7 cellular contexts compared by ENCODE assay signal in genomic region chr1:100719490-100719889, GRCh38. TPM values are rescaled to one million over a fixed set of nuclear protein-coding genes. Genes with fewer than 3 reads are reported as not detected.
DNase-seq lines count a peak whose midpoint lies in the region; ATAC-seq and TF ChIP-seq lines count a peak whose summit lies in the region.

TSS of gene VCAM1 (plus strand) at chr1:100719742. CDS start at chr1:100719861, 119 bp downstream.

- H3K27me3 ChIP-seq in GM23338 (ENCODE audit: insufficient read depth) = no peaks in the 10 kb centered on the region
- no peaks in the 10 kb centered on the region for H3K27me3 ChIP-seq in body of pancreas
- no peaks in the 10 kb centered on the region for H3K27me3 ChIP-seq in thyroid gland

- intact Hi-C loops in body of pancreas (cut with DNase I) = no loop called here
- intact Hi-C loops in thyroid gland (cut with DNase I) = no loop called here

- TF ChIP-seq POLR2A in body of pancreas (IDR thresholded peaks at IDR 0.05) = peak in 2 of 3 donors; percentile 45 to 54
- TF ChIP-seq POLR2A in thyroid gland (IDR thresholded peaks at IDR 0.05) = no peak

- H3K36me3 Mint-ChIP-seq in GM23338 (ENCODE audit: low read depth) = no peaks in the 10 kb centered on the region

- TF ChIP-seq CTCF in GM23338 (conservative IDR thresholded peaks at IDR 0.05; ENCODE audit: low read depth in 2 of 2) (no peak), body of pancreas (IDR thresholded peaks at IDR 0.05) (no peak), thyroid gland (IDR thresholded peaks at IDR 0.05) (no peak)

- DNase-seq in GM23338 (ENCODE audit: low spot score) = peak; percentile 58
- peak in 1 of 4 donors; percentile 27 for DNase-seq in body of pancreas
- peak; percentile 14 to 66 for DNase-seq in lung microvascular endothelial cell (ENCODE audit: low read depth in 2 of 2)
- DNase-seq in thyroid gland = no peak
- DNase-seq in KBM-7 = no peak
- no peak for DNase-seq in 8988T

- no peaks in the 10 kb centered on the region for H3F3A ChIP-seq in GM23338 (replicated peaks; ENCODE audit: low read depth)

- H3K4me3 ChIP-seq in GM23338 (no peak within 1 kb of the TSS), body of pancreas (no peak within 1 kb of the TSS), urinary bladder (ENCODE audit: low read depth, low read length) (peak within 1 kb of the TSS; percentile 45), thyroid gland (replicated peaks in 1 of 3) (no peak within 1 kb of the TSS)

- H3K9me3 ChIP-seq in body of pancreas (no peaks in the 10 kb centered on the region), thyroid gland (no peaks in the 10 kb centered on the region)

- in situ Hi-C loops in KBM-7 (cut with MboI; ENCODE audit: low pct_unique_long_range_greater_than_20kb, low sequenced_read_pairs) = no loop called here

- H3K27me3 Mint-ChIP-seq in GM23338 (ENCODE audit: insufficient read depth, low read depth, poor library complexity) = no peaks in the 10 kb centered on the region

- no peaks in the 10 kb centered on the region for H3K79me2 ChIP-seq in GM23338 (replicated peaks; ENCODE audit: insufficient read depth)

- WGBS in body of pancreas, 2 donors = 11% methylated on average over 7 of the region's 7 CpGs
- WGBS in urinary bladder = 11% methylated on average over 7 of the region's 7 CpGs
- 19 to 20% methylated on average over 7 of the region's 7 CpGs for WGBS in thyroid gland, 2 donors

- peaks cover 8% of the 10 kb centered on the region; the same call in 2 of the 3 replicates for H3K4me1 Mint-ChIP-seq in GM23338

- no peaks in the 10 kb centered on the region for H3K9me2 ChIP-seq in GM23338 (ENCODE audit: insufficient read depth)

- peak within 1 kb of the TSS; percentile 83 for H2AFZ ChIP-seq in GM23338

- H3K36me3 ChIP-seq in GM23338 (ENCODE audit: insufficient read depth) (no peaks in the 10 kb centered on the region), body of pancreas (replicated peaks in 1 of 2; ENCODE audit: insufficient read depth in 1 of 2, low read depth in 2 of 2) (no peaks in the 10 kb centered on the region), urinary bladder (ENCODE audit: insufficient read depth) (peaks cover 2% of the 10 kb centered on the region), thyroid gland (no peaks in the 10 kb centered on the region)

- no peak within 1 kb of the TSS for H3K4me2 ChIP-seq in GM23338

- 0 out of 2 replicates have a peak within 1 kb of the TSS, but pooled peaks have one; percentile 37 for H3K27ac Mint-ChIP-seq in GM23338

- H3K9me3 Mint-ChIP-seq in GM23338 = no peaks in the 10 kb centered on the region

- ATAC-seq in GM23338 (peak; percentile 96), body of pancreas (no peak)

- no peaks in the 10 kb centered on the region for H4K20me1 ChIP-seq in GM23338 (replicated peaks; ENCODE audit: insufficient read depth)

- H3K4me1 ChIP-seq in GM23338 (ENCODE audit: insufficient read depth) = no peaks in the 10 kb centered on the region
- no peaks in the 10 kb centered on the region for H3K4me1 ChIP-seq in body of pancreas
- H3K4me1 ChIP-seq in urinary bladder (ENCODE audit: insufficient read depth) = no peaks in the 10 kb centered on the region
- no peaks in the 10 kb centered on the region for H3K4me1 ChIP-seq in thyroid gland

- H3K4me3 Mint-ChIP-seq in GM23338 = no peak within 1 kb of the TSS

- H3K27ac ChIP-seq in GM23338 (ENCODE audit: low read depth) = no peak within 1 kb of the TSS
- H3K27ac ChIP-seq in body of pancreas = peak within 1 kb of the TSS in 3 of 4 donors; percentile 48 to 57 (median 50)
- no peak within 1 kb of the TSS for H3K27ac ChIP-seq in urinary bladder (ENCODE audit: low read depth)
- peak within 1 kb of the TSS in 1 of 3 donors; percentile 1 for H3K27ac ChIP-seq in thyroid gland

TF ChIP-seq in GM23338, 12 proteins besides CTCF, POLR2A, EP300 and RAD21 (continues in another document):
- TF ChIP-seq ZNF462 (CRISPR knock-in tag; IDR thresholded peaks at IDR 0.05) (no peak), POLR2AphosphoS5 (IDR thresholded peaks at IDR 0.05; ENCODE audit: low read depth) (no peak), JUNB (IDR thresholded peaks at IDR 0.05; ENCODE audit: unreplicated experiment) (no peak), EZH2 (IDR thresholded peaks at IDR 0.05; ENCODE audit: low read depth, unreplicated experiment) (no peak), EZH2phosphoT487 (IDR thresholded peaks at IDR 0.05; ENCODE audit: unreplicated experiment) (no peak), ZNF331 (CRISPR knock-in tag; IDR thresholded peaks at IDR 0.05; ENCODE audit: low read depth) (no peak), STAT1 (IDR thresholded peaks at IDR 0.05; ENCODE audit: unreplicated experiment) (no peak), CREB1 (CRISPR knock-in tag; IDR thresholded peaks at IDR 0.05; ENCODE audit: low read depth) (no peak)

RNA-seq across cellular contexts. Expression of gene VCAM1, which starts in this region (rescaled TPM):
- not detected in 2 replicates for total RNA-seq in GM23338 (2014; rRNA removed; shearing (Covaris generic))
- polyA plus RNA-seq in GM23338 (2016; fragmentation: Nextera tagmentation; extraction: Ambion mirVana) = 0.21 TPM in 1 of 2 replicates, not detected in the other
- 10 to 100 TPM in 1 of 2 donors, 1 to 10 TPM in 1; 9.6 to 22.4 TPM for total RNA-seq in body of pancreas
- 1.8 and 4.1 TPM in 2 replicates for total RNA-seq in lung microvascular endothelial cell
- total RNA-seq in urinary bladder = 136 TPM
- 13.2 TPM for polyA plus RNA-seq in urinary bladder
- 10 to 100 TPM in 1 of 4 donors, 1 to 10 TPM in 3; 1.4 to 11.1 (median 4.5) TPM for total RNA-seq in thyroid gland

Comparison
In these comparisons a context has a peak if more than half of its experiments do, and no peak if none do; other contexts are left out.
1. RNA of gene VCAM1 (polyA plus RNA-seq): 13.2 TPM in urinary bladder (single experiment); 0.21 TPM in GM23338; every median in the first group is over 10 times any median in the second.
2. Peak in DNase-seq and ATAC-seq in GM23338; RNA of the gene not detected or under 1 TPM.
3. DNase-seq: peak in lung microvascular endothelial cell (2 of 2); none in thyroid gland (0 of 2), KBM-7 (single experiment) and 8988T (single experiment).
4. H3K27ac ChIP-seq: peak in body of pancreas (3 of 4); none in GM23338 (single experiment) and urinary bladder (single experiment).
5. POLR2A ChIP-seq: peak in body of pancreas (2 of 3); none in thyroid gland (0 of 2).